ENCODE assay signal across 1 cellular context in genomic region chr1:218660678-218661053, GRCh38.
A peak's percentile ranks its signal among the peaks of the same experiment; 100 is the strongest.
TF ChIP-seq lines count a peak whose summit lies in the region.

No MANE protein-coding gene starts in this region.

TF ChIP-seq in endothelial cell of umbilical vein, 7 proteins besides CTCF, POLR2A, EP300 and RAD21 (continued from another document):
- peak; percentile 54 for TF ChIP-seq POLR2AphosphoS5 (IDR thresholded peaks at IDR 0.05; ENCODE audit: insufficient read depth, low read depth, low read length)
